Comparison of ENCODE assay signal across 1 cellular context in genomic region chr19:2720777-2721569, GRCh38.
A peak's percentile ranks its signal among the peaks of the same experiment; 100 is the strongest.
TF ChIP-seq lines count a peak whose summit lies in the region.

Gene DIRAS1, minus strand, starts transcription at chr19:2721372. Its CDS starts 3,566 bp downstream, at chr19:2717806.

TF ChIP-seq in HEK293, 187 proteins besides CTCF, POLR2A, EP300 and RAD21 (continued from another document):
- TF ChIP-seq ZNF518A (tag by site-specific recombination; conservative IDR thresholded peaks at IDR 0.05; ENCODE audit: low read depth), result no peak
- TF ChIP-seq ZNF843 (tag by site-specific recombination; IDR thresholded peaks at IDR 0.05), result no peak
- no peak for TF ChIP-seq ZNF433 (tag by site-specific recombination; IDR thresholded peaks at IDR 0.05; ENCODE audit: low read depth)
- no peak for TF ChIP-seq ZNF704 (tag by site-specific recombination; IDR thresholded peaks at IDR 0.05)
- no peak for TF ChIP-seq ZNF426 (tag by site-specific recombination; IDR thresholded peaks at IDR 0.05)
- no peak for TF ChIP-seq ZNF501 (tag by site-specific recombination; IDR thresholded peaks at IDR 0.05)
- TF ChIP-seq ZEB2 (tag by site-specific recombination; IDR thresholded peaks at IDR 0.05), result no peak
- peak; percentile 43; the same call in 1 of the 2 replicates for TF ChIP-seq GLIS2 (tag by site-specific recombination; IDR thresholded peaks at IDR 0.05)
- no peak for TF ChIP-seq ZNF221 (tag by site-specific recombination; IDR thresholded peaks at IDR 0.05; ENCODE audit: borderline replicate concordance)
- no peak for TF ChIP-seq ZSCAN5A (tag by site-specific recombination; IDR thresholded peaks at IDR 0.05)
- TF ChIP-seq ZNF692 (tag by site-specific recombination; IDR thresholded peaks at IDR 0.05), result no peak
- no peak for TF ChIP-seq ZNF777 (tag by site-specific recombination; IDR thresholded peaks at IDR 0.05; ENCODE audit: borderline replicate concordance)
- peak; percentile 51 for TF ChIP-seq SP3 (tag by site-specific recombination; IDR thresholded peaks at IDR 0.05)
- TF ChIP-seq ZNF248 (tag by site-specific recombination; IDR thresholded peaks at IDR 0.05), result no peak
- TF ChIP-seq ZNF354C (tag by site-specific recombination; IDR thresholded peaks at IDR 0.05; ENCODE audit: borderline replicate concordance, low read depth), result no peak
- TF ChIP-seq SETDB1 (IDR thresholded peaks at IDR 0.05; ENCODE audit: insufficient read length, low read length), result no peak
- TF ChIP-seq ZNF24 (tag by site-specific recombination; IDR thresholded peaks at IDR 0.05), result no peak
- TF ChIP-seq HOXA7 (CRISPR knock-in tag; IDR thresholded peaks at IDR 0.05; ENCODE audit: borderline replicate concordance), result no peak
- no peak for TF ChIP-seq ZNF549 (tag by site-specific recombination; IDR thresholded peaks at IDR 0.05)
- no peak for TF ChIP-seq ZNF324 (tag by site-specific recombination; IDR thresholded peaks at IDR 0.05)
- TF ChIP-seq ZNF398 (tag by site-specific recombination; IDR thresholded peaks at IDR 0.05), result no peak
- no peak for TF ChIP-seq ZNF580 (tag by site-specific recombination; IDR thresholded peaks at IDR 0.05)
- TF ChIP-seq KLF10 (tag by site-specific recombination; IDR thresholded peaks at IDR 0.05), result no peak
- peak; percentile 63; the same call in 1 of the 2 replicates for TF ChIP-seq PATZ1 (tag by site-specific recombination; IDR thresholded peaks at IDR 0.05)
- TF ChIP-seq SP2 (tag by site-specific recombination; IDR thresholded peaks at IDR 0.05), result peak; percentile 54
- TF ChIP-seq ZNF18 (tag by site-specific recombination; IDR thresholded peaks at IDR 0.05), result no peak
- TF ChIP-seq ZSCAN30 (tag by site-specific recombination; IDR thresholded peaks at IDR 0.05), result no peak
- TF ChIP-seq ZBTB7A (tag by site-specific recombination; IDR thresholded peaks at IDR 0.05; ENCODE audit: low read depth), result peak; percentile 64; the same call in 1 of the 2 replicates
- TF ChIP-seq ZNF701 (tag by site-specific recombination; IDR thresholded peaks at IDR 0.05), result no peak
- TF ChIP-seq ZNF48 (tag by site-specific recombination; IDR thresholded peaks at IDR 0.05), result no peak
- no peak for TF ChIP-seq ZNF223 (tag by site-specific recombination; IDR thresholded peaks at IDR 0.05)
- TF ChIP-seq ZNF133 (tag by site-specific recombination; IDR thresholded peaks at IDR 0.05), result no peak
- no peak for TF ChIP-seq ZNF629 (tag by site-specific recombination; IDR thresholded peaks at IDR 0.05)
- TF ChIP-seq ZNF624 (tag by site-specific recombination; IDR thresholded peaks at IDR 0.05), result no peak
- TF ChIP-seq GLIS1 (tag by site-specific recombination; IDR thresholded peaks at IDR 0.05), result peak; percentile 57
- TF ChIP-seq ZNF350 (tag by site-specific recombination; IDR thresholded peaks at IDR 0.05), result no peak
- TF ChIP-seq HOXC10 (CRISPR knock-in tag; IDR thresholded peaks at IDR 0.05), result no peak
- no peak for TF ChIP-seq ZNF311 (tag by site-specific recombination; IDR thresholded peaks at IDR 0.05; ENCODE audit: borderline replicate concordance)
- no peak for TF ChIP-seq ZNF621 (tag by site-specific recombination; IDR thresholded peaks at IDR 0.05)
- TF ChIP-seq ZNF391 (tag by site-specific recombination; IDR thresholded peaks at IDR 0.05; ENCODE audit: borderline replicate concordance, low read depth), result no peak
- TF ChIP-seq ZNF664 (tag by site-specific recombination; IDR thresholded peaks at IDR 0.05), result no peak
- TF ChIP-seq MEIS1 (CRISPR knock-in tag; IDR thresholded peaks at IDR 0.05; ENCODE audit: borderline replicate concordance), result no peak
- no peak for TF ChIP-seq TRIM28 (IDR thresholded peaks at IDR 0.05; ENCODE audit: borderline replicate concordance, low read length)
- no peak for TF ChIP-seq ZNF610 (tag by site-specific recombination; IDR thresholded peaks at IDR 0.05; ENCODE audit: borderline replicate concordance)
- no peak for TF ChIP-seq ZBTB49 (tag by site-specific recombination; IDR thresholded peaks at IDR 0.05; ENCODE audit: low read depth)
